Comparison of ENCODE assay signal across 8 cellular contexts in genomic region chrX:27683566-27684208, GRCh38.
DNase-seq lines count a peak whose midpoint lies in the region; ATAC-seq, FAIRE-seq and TF ChIP-seq lines count a peak whose summit lies in the region.
"Not testable (repeated sequence)": the region's sequence is repeated elsewhere in the genome, so short reads cannot be mapped to it uniquely, and the experiment has no call there.

No MANE protein-coding gene starts in this region.

- not testable (repeated sequence) for H3K56ac ChIP-seq in mesendoderm (ENCODE audit: low read length)

- peak in 1 of 2 experiments; percentile 29 for DNase-seq in A549 (ENCODE audit: low read depth in 1 of 2, low spot score in 1 of 2)
- not testable (repeated sequence) for DNase-seq in GM13976 (ENCODE audit: low spot score); HFFc6
- DNase-seq in NB4 (ENCODE audit: low read depth): peak; percentile 30
- peak; percentile 32 for DNase-seq in RKO (ENCODE audit: low spot score)
- DNase-seq in adrenal gland: peak in 4 of 7 donors; percentile 11 to 27 (median 17)
- DNase-seq in fibroblast of the aortic adventitia (ENCODE audit: low read depth): peak; percentile 21
- peak; percentile 47 for DNase-seq in mesendoderm

- H3K4me3 Mint-ChIP-seq in HFFc6: not testable (repeated sequence)

- POLR2A ChIA-PET in A549 (lab: Yijun Ruan, JAX): not testable (repeated sequence)

- not testable (repeated sequence) for H3K9me3 Mint-ChIP-seq in HFFc6

- not testable (repeated sequence) for H2BK15ac ChIP-seq in mesendoderm (replicated peaks; ENCODE audit: low read depth)

- H2BK120ac ChIP-seq in mesendoderm (ENCODE audit: low read depth, low read length): not testable (repeated sequence)

- not testable (repeated sequence) for H3K36me3 ChIP-seq in adrenal gland (replicated peaks in 1 of 2); mesendoderm (ENCODE audit: control insufficient read depth, insufficient read depth, low read length)

- H3K9me3 ChIP-seq in A549; adrenal gland (replicated peaks in 1 of 3): not testable (repeated sequence)

- not testable (repeated sequence) for H3K4me3 ChIP-seq in A549; NB4 (ENCODE audit: low read depth, low read length); adrenal gland; fibroblast of the aortic adventitia (ENCODE audit: low read depth, low read length); mesendoderm (ENCODE audit: low read length)

- intact Hi-C loops in adrenal gland (cut with DNase I): not testable (repeated sequence)

- WGBS in A549 (ENCODE audit: missing lambda C conversion rate): 15% methylated on average over 5 of the region's 5 CpGs
- 16 to 38% (median 30%) methylated on average over 4 to 5 of the region's 5 CpGs for WGBS in adrenal gland, 4 donors
- no CpG with 5 or more reads among the region's 5 CpGs for WGBS in mesendoderm (ENCODE audit: extremely low coverage, insufficient coverage, low lambda C conversion rate)

- TF ChIP-seq POLR2A in A549 (IDR thresholded peaks at IDR 0.05; ENCODE audit: low read length); NB4 (IDR thresholded peaks at IDR 0.05; ENCODE audit: extremely low read depth, insufficient read length); adrenal gland (IDR thresholded peaks at IDR 0.05): not testable (repeated sequence)

- not testable (repeated sequence) for H3K27ac ChIP-seq in A549; adrenal gland; mesendoderm (ENCODE audit: low read depth, low read length)

- H3K4me2 ChIP-seq in A549; mesendoderm (ENCODE audit: low read length): not testable (repeated sequence)

- peak; percentile 32 for TF ChIP-seq CTCF in A549 (IDR thresholded peaks at IDR 0.05)
- peak; percentile 33 for TF ChIP-seq CTCF in GM13976 (IDR thresholded peaks at IDR 0.05; ENCODE audit: borderline replicate concordance, control extremely low read depth, extremely low read depth, insufficient read depth, missing control alignments)
- TF ChIP-seq CTCF in HFFc6 (IDR thresholded peaks at IDR 0.05): peak; percentile 43
- TF ChIP-seq CTCF in NB4 (IDR thresholded peaks at IDR 0.05; ENCODE audit: low read depth, low read length): peak; percentile 48
- peak in 5 of 6 experiments; percentile 30 to 54 (median 45) for TF ChIP-seq CTCF in adrenal gland (IDR thresholded peaks at IDR 0.05)
- peak; percentile 54 for TF ChIP-seq CTCF in fibroblast of the aortic adventitia (IDR thresholded peaks at IDR 0.05; ENCODE audit: insufficient read depth, low read length)

- H3K18ac ChIP-seq in mesendoderm (ENCODE audit: low read length): not testable (repeated sequence)

- not testable (repeated sequence) for H2AK5ac ChIP-seq in mesendoderm (ENCODE audit: low read length)

- H2BK5ac ChIP-seq in mesendoderm (ENCODE audit: low read length): not testable (repeated sequence)

- not testable (repeated sequence) for H3K4me1 ChIP-seq in A549; adrenal gland (replicated peaks in 1 of 2); mesendoderm (ENCODE audit: control insufficient read depth, low read depth, low read length)

- in situ Hi-C loops in GM13976 (cut with MboI; ENCODE audit: low sequenced_read_pairs, unreplicated experiment): not testable (repeated sequence)

- not testable (repeated sequence) for H3K4ac ChIP-seq in mesendoderm (ENCODE audit: low read depth, low read length)

- not testable (repeated sequence) for H3K9ac ChIP-seq in mesendoderm (ENCODE audit: low read length)

- H3K36me3 Mint-ChIP-seq in HFFc6 (ENCODE audit: low read depth): not testable (repeated sequence)

- CTCF ChIA-PET in A549 (lab: Yijun Ruan, JAX): not testable (repeated sequence)

- not testable (repeated sequence) for H3K4me1 Mint-ChIP-seq in HFFc6 (ENCODE audit: low read depth)

- H4K5ac ChIP-seq in mesendoderm (ENCODE audit: low read length): not testable (repeated sequence)

- ATAC-seq in A549: 0 out of 6 replicates have a peak, but pooled peaks of 1 of the 2 experiments have one; percentile 58

- peak in 1 of 2 experiments; percentile 29; a peak in 3 of 5 replicates for TF ChIP-seq RAD21 in A549 (conservative IDR thresholded peaks at IDR 0.05 in 1 of 2, IDR thresholded peaks at IDR 0.05 in 1 of 2)

- H3K27me3 Mint-ChIP-seq in HFFc6 (ENCODE audit: insufficient read depth): not testable (repeated sequence)

- not testable (repeated sequence) for H3K79me2 ChIP-seq in mesendoderm (ENCODE audit: control insufficient read depth, insufficient read depth, low read length)

- not testable (repeated sequence) for H3K79me1 ChIP-seq in mesendoderm (ENCODE audit: low read length)

- not testable (repeated sequence) for H4K8ac ChIP-seq in mesendoderm (ENCODE audit: low read depth, low read length)

- not testable (repeated sequence) for H3K23ac ChIP-seq in mesendoderm (ENCODE audit: low read length)

- not testable (repeated sequence) for H3K27me3 ChIP-seq in adrenal gland; mesendoderm (ENCODE audit: insufficient read depth, low read length, poor library complexity)

- FAIRE-seq in A549 (lab: Jason Lieb, UNC): peak; percentile 68

- H3K27ac Mint-ChIP-seq in HFFc6: not testable (repeated sequence)

- not testable (repeated sequence) for TF ChIP-seq EP300 in A549 (IDR thresholded peaks at IDR 0.05)
